In genomic region chr1:160747717-160748116, GRCh38 we compare ENCODE assay signal across 20 cellular contexts. TPM values are rescaled to one million over a fixed set of nuclear protein-coding genes. Genes with fewer than 3 reads are reported as not detected.
"Had no signal": no experiment of that assay in that cellular context is flagged by ENCODE, and none has a peak within 500 bp of the region (broad histone marks: within the 10 kb centered on the region; RNA-seq: fewer than 3 reads in every experiment).

No MANE protein-coding gene starts in this region.

- H3K4me1 ChIP-seq: esophagus muscularis mucosa, psoas muscle, sigmoid colon had no signal

- H3K27me3 Mint-ChIP-seq: activated T-helper 17 cell treated with anti-CD3 and anti-CD28 coated beads, Interleukin-2, amount 50 U/mL, for 72 hours; naive thymus-derived CD8-positive, alpha-beta T cell had no signal

- H3K9me3 Mint-ChIP-seq: activated T-helper 17 cell treated with anti-CD3 and anti-CD28 coated beads, Interleukin-2, amount 50 U/mL, for 72 hours; dendritic cell treated with granulocyte-macrophage colony-stimulating factor and Interleukin-4, amounts not matched to agents 40 ng/mL and 50 ng/mL, for 4 days; endodermal cell; naive thymus-derived CD8-positive, alpha-beta T cell had no signal

- H3K27ac ChIP-seq: esophagus muscularis mucosa, psoas muscle, sigmoid colon, thoracic aorta had no signal

- H3K4me3 Mint-ChIP-seq: activated T-helper 17 cell treated with anti-CD3 and anti-CD28 coated beads, Interleukin-2, amount 50 U/mL, for 72 hours; dendritic cell treated with granulocyte-macrophage colony-stimulating factor and Interleukin-4, amounts not matched to agents 40 ng/mL and 50 ng/mL, for 4 days; endodermal cell had no signal

- H3K36me3 ChIP-seq: esophagus muscularis mucosa, sigmoid colon, thoracic aorta had no signal

- H3K27ac Mint-ChIP-seq: activated T-helper 17 cell treated with anti-CD3 and anti-CD28 coated beads, Interleukin-2, amount 50 U/mL, for 72 hours; endodermal cell had no signal

- ATAC-seq: activated T-helper 17 cell treated with anti-CD3 and anti-CD28 coated beads, Interleukin-2, amount 50 U/mL, for 72 hours; naive thymus-derived CD8-positive, alpha-beta T cell; psoas muscle had no signal

- DNase-seq: activated CD4-positive, alpha-beta T cell treated with anti-CD3 and anti-CD28 coated beads, Interleukin-2, amount 50 U/mL, for 4 hours; activated CD8-positive, alpha-beta memory T cell treated with anti-CD3 and anti-CD28 coated beads, Interleukin-2, amount 50 U/mL, for 4 hours; central memory CD4-positive, alpha-beta T cell; head of caudate nucleus; mucosa of descending colon; naive thymus-derived CD8-positive, alpha-beta T cell; nucleus accumbens; psoas muscle; sigmoid colon; stimulated activated CD4-positive, alpha-beta T cell treated with anti-CD3 and anti-CD28 coated beads, Interleukin-2, amount 100 ng/mL, for 24 hours; stimulated activated naive CD4-positive, alpha-beta T cell treated with Interleukin-2 at 50 U/mL for 16 hours; T-helper 2 cell had no signal

- H3K4me3 ChIP-seq: esophagus muscularis mucosa, mucosa of descending colon, psoas muscle, sigmoid colon, thoracic aorta had no signal

- H3K9me3 ChIP-seq: esophagus muscularis mucosa, mucosa of descending colon, psoas muscle, sigmoid colon, thoracic aorta had no signal

- H3K27me3 ChIP-seq: sigmoid colon had no signal

- H3K36me3 Mint-ChIP-seq: naive thymus-derived CD8-positive, alpha-beta T cell had no signal

- FAIRE-seq: islet of Langerhans, TTC549 had no signal

RNA-seq across cellular contexts. Expression of gene SLAMF7, which starts 8.7 kb away (rescaled TPM):
- total RNA-seq: endodermal cell, fibroblast of villous mesenchyme had no signal

RNA-seq across cellular contexts. Expression of gene CD48, which starts 36.1 kb away (rescaled TPM):
- total RNA-seq: fibroblast of villous mesenchyme had no signal

RNA-seq across cellular contexts. Expression of gene LY9, which starts 48.3 kb away (rescaled TPM):
- total RNA-seq: endodermal cell, fibroblast of villous mesenchyme had no signal
